In the genomic region with DNA sequence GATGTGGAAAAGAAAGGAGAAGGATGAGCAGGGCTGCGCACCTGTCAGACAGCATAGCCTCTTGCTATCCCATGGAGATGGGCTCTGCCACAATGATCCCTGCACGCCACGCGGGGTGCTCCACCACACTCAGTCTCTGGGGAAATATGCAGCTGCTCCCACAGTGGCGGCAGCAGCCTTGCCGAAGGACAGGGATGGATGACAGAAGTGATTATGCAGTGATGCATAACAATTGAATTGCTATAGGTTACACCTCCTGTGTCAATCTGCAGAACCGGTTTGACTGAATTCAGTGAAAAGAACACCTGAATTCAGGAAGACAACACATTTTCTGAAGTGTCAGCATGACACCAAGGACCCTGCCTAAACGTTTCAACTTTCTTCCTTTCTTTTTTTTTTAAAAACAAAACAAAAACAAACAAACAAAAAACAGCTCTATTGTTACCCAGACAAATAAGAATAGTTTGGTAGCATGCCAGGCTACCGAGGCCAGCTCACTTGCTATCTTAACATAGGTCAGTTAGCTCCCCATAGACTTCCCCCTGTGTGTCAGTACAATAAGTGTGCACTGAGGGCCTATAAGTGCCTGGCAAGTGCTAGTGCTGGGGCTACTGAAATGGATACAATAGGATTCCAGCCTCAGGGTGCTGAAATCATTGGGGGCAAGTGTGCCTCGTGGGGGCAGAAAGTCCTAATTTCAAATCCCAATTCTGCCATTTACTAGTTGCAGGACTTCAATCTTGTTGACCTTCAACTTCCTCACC, we compare ENCODE assay signal across 1 cellular context.
TF ChIP-seq lines count a peak whose summit lies in the region.

No MANE protein-coding gene starts in this region.

TF ChIP-seq in H1, 55 proteins besides CTCF, POLR2A, EP300 and RAD21:
- TF ChIP-seq KDM4A (IDR thresholded peaks at IDR 0.05; ENCODE audit: low read depth, low read length, severe bottlenecking) = no peak
- TF ChIP-seq PHF8 (conservative IDR thresholded peaks at IDR 0.05; ENCODE audit: low read depth, low read length) = no peak
- 0 out of 2 replicates have a peak, but pooled peaks have one; percentile 15 for TF ChIP-seq CREB1 (IDR thresholded peaks at IDR 0.05)
- TF ChIP-seq E2F6 (IDR thresholded peaks at IDR 0.05) = no peak
- no peak for TF ChIP-seq ATF2 (IDR thresholded peaks at IDR 0.05; ENCODE audit: low read length)
- TF ChIP-seq TEAD4 (IDR thresholded peaks at IDR 0.05; ENCODE audit: low read depth, low read length) = no peak; the same call in 1 of the 2 replicates
- TF ChIP-seq SP1 (IDR thresholded peaks at IDR 0.05; ENCODE audit: low read depth, low read length) = peak; percentile 83
- no peak for TF ChIP-seq CTBP2 (IDR thresholded peaks at IDR 0.05; ENCODE audit: borderline replicate concordance, insufficient read depth, insufficient read length, low read length)
- TF ChIP-seq CBX5 (IDR thresholded peaks at IDR 0.05; ENCODE audit: low read depth, low read length) = no peak
- TF ChIP-seq TCF12 (IDR thresholded peaks at IDR 0.05; ENCODE audit: low read depth, low read length) = peak; percentile 80; the same call in 1 of the 2 replicates
- TF ChIP-seq EZH2 (IDR thresholded peaks at IDR 0.05; ENCODE audit: low read depth, low read length, severe bottlenecking) = no peak
- no peak for TF ChIP-seq MAX (IDR thresholded peaks at IDR 0.05)
- no peak for TF ChIP-seq SP4 (IDR thresholded peaks at IDR 0.05; ENCODE audit: low read length)
- TF ChIP-seq POU5F1 (IDR thresholded peaks at IDR 0.05; ENCODE audit: low read depth, low read length) = peak; percentile 58; the same call in 1 of the 2 replicates
- no peak for TF ChIP-seq CBX8 (IDR thresholded peaks at IDR 0.05; ENCODE audit: borderline replicate concordance, low read depth, low read length)
- peak in 1 of 2 experiments; percentile 35 for TF ChIP-seq BCL11A (IDR thresholded peaks at IDR 0.05; ENCODE audit: low read depth in 2 of 2, low read length in 2 of 2)
- no peak for TF ChIP-seq YY1 (IDR thresholded peaks at IDR 0.05; ENCODE audit: low read depth, low read length)
- TF ChIP-seq SUZ12 (IDR thresholded peaks at IDR 0.05; ENCODE audit: low read length) = no peak
- no peak for TF ChIP-seq USF2 (IDR thresholded peaks at IDR 0.05; ENCODE audit: low read length)
- TF ChIP-seq CEBPB (IDR thresholded peaks at IDR 0.05; ENCODE audit: low read depth, low read length) = no peak
- no peak for TF ChIP-seq NRF1 (IDR thresholded peaks at IDR 0.05; ENCODE audit: low read depth, low read length)
- no peak for TF ChIP-seq CHD7 (IDR thresholded peaks at IDR 0.05; ENCODE audit: insufficient replicate concordance, low read length)
- no peak for TF ChIP-seq BACH1 (IDR thresholded peaks at IDR 0.05; ENCODE audit: low read length)
- no peak for TF ChIP-seq SIRT6 (IDR thresholded peaks at IDR 0.05; ENCODE audit: low read length)
- TF ChIP-seq TAF7 (optimal IDR thresholded peaks at IDR 0.05; ENCODE audit: borderline replicate concordance, low read depth, low read length) = no peak
- TF ChIP-seq ZNF274 (IDR thresholded peaks at IDR 0.05; ENCODE audit: borderline replicate concordance, extremely low read depth, low read length) = no peak
- no peak for TF ChIP-seq NANOG (IDR thresholded peaks at IDR 0.05; ENCODE audit: insufficient read depth, low read depth, low read length, poor library complexity, severe bottlenecking)
- TF ChIP-seq SRF (IDR thresholded peaks at IDR 0.05; ENCODE audit: low read depth, low read length) = no peak
- TF ChIP-seq, protein P1, sequence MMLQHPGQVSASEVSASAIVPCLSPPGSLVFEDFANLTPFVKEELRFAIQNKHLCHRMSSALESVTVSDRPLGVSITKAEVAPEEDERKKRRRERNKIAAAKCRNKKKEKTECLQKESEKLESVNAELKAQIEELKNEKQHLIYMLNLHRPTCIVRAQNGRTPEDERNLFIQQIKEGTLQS (IDR thresholded peaks at IDR 0.05; ENCODE audit: insufficient read depth, low read depth, low read length) = no peak
- TF ChIP-seq SAP30 (IDR thresholded peaks at IDR 0.05; ENCODE audit: insufficient read depth, insufficient replicate concordance, low read length) = no peak
- TF ChIP-seq ASH2L (IDR thresholded peaks at IDR 0.05; ENCODE audit: low read length) = peak; percentile 54
- TF ChIP-seq BRCA1 (IDR thresholded peaks at IDR 0.05; ENCODE audit: low read depth, low read length) = no peak
- TF ChIP-seq RXRA (IDR thresholded peaks at IDR 0.05; ENCODE audit: insufficient read depth, low read depth, low read length) = no peak
- no peak for TF ChIP-seq EGR1 (IDR thresholded peaks at IDR 0.05; ENCODE audit: borderline replicate concordance, low read depth, low read length)
- no peak for TF ChIP-seq RNF2 (IDR thresholded peaks at IDR 0.05; ENCODE audit: borderline replicate concordance, low read depth, low read length, missing control alignments, poor library complexity, severe bottlenecking)
- TF ChIP-seq JUND (IDR thresholded peaks at IDR 0.05; ENCODE audit: low read length) = no peak
- no peak for TF ChIP-seq CHD2 (IDR thresholded peaks at IDR 0.05; ENCODE audit: low read length)
- TF ChIP-seq KDM1A (IDR thresholded peaks at IDR 0.05; ENCODE audit: borderline replicate concordance, low read length) = no peak
- 0 out of 2 replicates have a peak, but pooled peaks have one; percentile 18 for TF ChIP-seq MAFK (IDR thresholded peaks at IDR 0.05; ENCODE audit: low read depth, low read length)
- TF ChIP-seq RBBP5 (IDR thresholded peaks at IDR 0.05; ENCODE audit: borderline replicate concordance, low read depth, low read length) = no peak
- no peak for TF ChIP-seq FOSL1 (IDR thresholded peaks at IDR 0.05; ENCODE audit: insufficient read depth, low read depth, low read length)
- TF ChIP-seq HDAC2 (IDR thresholded peaks at IDR 0.05; ENCODE audit: borderline replicate concordance in 1 of 2, low read depth in 2 of 2, low read length in 2 of 2) = no peak
- no peak for TF ChIP-seq POLR2AphosphoS5 (IDR thresholded peaks at IDR 0.05; ENCODE audit: low read depth, low read length)
- TF ChIP-seq SP2 (IDR thresholded peaks at IDR 0.05; ENCODE audit: low read length) = no peak
- TF ChIP-seq SIX5 (IDR thresholded peaks at IDR 0.05; ENCODE audit: low read depth, low read length) = no peak
- no peak for TF ChIP-seq KDM5A (IDR thresholded peaks at IDR 0.05; ENCODE audit: low read length)
- no peak for TF ChIP-seq GABPA (IDR thresholded peaks at IDR 0.05; ENCODE audit: borderline replicate concordance, insufficient read depth, low read length)
- no peak for TF ChIP-seq TBP (IDR thresholded peaks at IDR 0.05; ENCODE audit: low read depth, low read length)
- TF ChIP-seq HDAC6 (IDR thresholded peaks at IDR 0.05; ENCODE audit: low read depth, low read length) = no peak
- TF ChIP-seq GTF2F1 (IDR thresholded peaks at IDR 0.05; ENCODE audit: borderline replicate concordance, low read depth, low read length) = no peak
- no peak for TF ChIP-seq CHD1 (IDR thresholded peaks at IDR 0.05; ENCODE audit: low read depth, low read length)
- no peak for TF ChIP-seq JUN (IDR thresholded peaks at IDR 0.05; ENCODE audit: low read depth, low read length)
- no peak for TF ChIP-seq RFX5 (IDR thresholded peaks at IDR 0.05; ENCODE audit: borderline replicate concordance, low read depth, low read length)
- TF ChIP-seq TAF1 (IDR thresholded peaks at IDR 0.05; ENCODE audit: low read depth, low read length) = no peak
- 0 out of 4 replicates have a peak, but pooled peaks have one; percentile 50 to 54 for TF ChIP-seq SIN3A (conservative IDR thresholded peaks at IDR 0.05 in 1 of 2, IDR thresholded peaks at IDR 0.05 in 1 of 2; ENCODE audit: low read depth in 1 of 2, low read length in 2 of 2)
